In genomic region chr1:908734-909133, GRCh38 we compare ENCODE assay signal across 11 cellular contexts. TPM values are rescaled to one million over a fixed set of nuclear protein-coding genes. Genes with fewer than 3 reads are reported as not detected.
DNase-seq lines count a peak whose midpoint lies in the region; ATAC-seq and TF ChIP-seq lines count a peak whose summit lies in the region.
"Not testable (repeated sequence)": the region's sequence is repeated elsewhere in the genome, so short reads cannot be mapped to it uniquely, and the experiment has no call there.
"Had no signal": no experiment of that assay in that cellular context is flagged by ENCODE, and none has a peak within 500 bp of the region (broad histone marks: within the 10 kb centered on the region; RNA-seq: fewer than 3 reads in every experiment).

No MANE protein-coding gene starts in this region.

- not testable (repeated sequence) for H3K4me3 Mint-ChIP-seq in glutamatergic neuron (ENCODE audit: unreplicated experiment); progenitor cell of endocrine pancreas (ENCODE audit: low read depth)

- 92% methylated on average over 9 of the region's 23 CpGs for WGBS in SK-N-SH (ENCODE audit: low lambda C conversion rate)

- not testable (repeated sequence) for H3K27ac Mint-ChIP-seq in glutamatergic neuron (ENCODE audit: unreplicated experiment); progenitor cell of endocrine pancreas

- TF ChIP-seq EP300 in SK-N-SH (IDR thresholded peaks at IDR 0.05; ENCODE audit: borderline replicate concordance in 1 of 2, low read depth in 1 of 2, low read length in 1 of 2), result not testable (repeated sequence)

- TF ChIP-seq CTCF in GM10266 (IDR thresholded peaks at IDR 0.05; ENCODE audit: control insufficient read depth, insufficient read depth, low read depth, missing control alignments); SK-N-SH (IDR thresholded peaks at IDR 0.05); glutamatergic neuron (IDR thresholded peaks at IDR 0.05; ENCODE audit: partially characterized antibody, unreplicated experiment); progenitor cell of endocrine pancreas (IDR thresholded peaks at IDR 0.05; ENCODE audit: unreplicated experiment): not testable (repeated sequence)

- not testable (repeated sequence) for H3K4me3 ChIP-seq in SK-N-SH (ENCODE audit: low read depth in 2 of 2, low read length in 1 of 2)

- not testable (repeated sequence) for H3K27me3 ChIP-seq in SK-N-SH (ENCODE audit: insufficient read depth)

- H3K36me3 Mint-ChIP-seq in glutamatergic neuron (ENCODE audit: unreplicated experiment); progenitor cell of endocrine pancreas (ENCODE audit: insufficient read depth): not testable (repeated sequence)

- not testable (repeated sequence) for H3K9me2 ChIP-seq in SK-N-SH

- not testable (repeated sequence) for TF ChIP-seq RAD21 in SK-N-SH (IDR thresholded peaks at IDR 0.05; ENCODE audit: low read length)

- H3K36me3 ChIP-seq in SK-N-SH (replicated peaks in 1 of 2; ENCODE audit: control insufficient read depth in 1 of 2, insufficient read depth in 2 of 2, low read length in 1 of 2), result not testable (repeated sequence)

- peaks cover 21% of the 10 kb centered on the region for H3K4me1 Mint-ChIP-seq in glutamatergic neuron (ENCODE audit: low read depth, unreplicated experiment)
- H3K4me1 Mint-ChIP-seq in progenitor cell of endocrine pancreas (ENCODE audit: low read depth), result peaks cover 21% of the 10 kb centered on the region

- ATAC-seq in left ventricle myocardium superior, result not testable (repeated sequence)

- CTCF ChIA-PET in SK-N-SH (lab: Yijun Ruan, JAX), result not testable (repeated sequence)

- H4K20me1 ChIP-seq in SK-N-SH (ENCODE audit: insufficient read depth), result not testable (repeated sequence)

- DNase-seq in AG08396 (ENCODE audit: low spot score) (peak; percentile 1), GM10266 (ENCODE audit: extremely low spot score) (peak; percentile 14), GM19238 (ENCODE audit: insufficient read length, low spot score) (peak; percentile 1), SK-N-SH (peak; percentile 10), glutamatergic neuron (peak; percentile 11), left ventricle myocardium superior (peak; percentile 24), progenitor cell of endocrine pancreas (ENCODE audit: low spot score, unreplicated experiment) (peak; percentile 3)
- peak; percentile 1 for DNase-seq in effector CD4-positive, alpha-beta T cell

- H3K9me3 Mint-ChIP-seq in glutamatergic neuron (ENCODE audit: unreplicated experiment); progenitor cell of endocrine pancreas (ENCODE audit: low read depth): not testable (repeated sequence)

- H3K4me1 ChIP-seq in SK-N-SH (ENCODE audit: control insufficient read depth in 1 of 2, insufficient read depth in 2 of 2, low read depth in 1 of 2, low read length in 1 of 2), result peaks cover 0 to 20% of the 10 kb centered on the region in 2 experiments; a peak in 2 of 4 replicates

- H3K27me3 Mint-ChIP-seq in glutamatergic neuron (ENCODE audit: unreplicated experiment) (peaks cover 23% of the 10 kb centered on the region), progenitor cell of endocrine pancreas (peaks cover 28% of the 10 kb centered on the region)

- intact Hi-C loops in left ventricle myocardium superior (cut with micrococcal nuclease), result not testable (repeated sequence)

- not testable (repeated sequence) for H3K9ac ChIP-seq in SK-N-SH

- not testable (repeated sequence) for H3K9me3 ChIP-seq in SK-N-SH

- POLR2A ChIA-PET in SK-N-SH (lab: Yijun Ruan, JAX), result not testable (repeated sequence)

- H2AFZ ChIP-seq in SK-N-SH (ENCODE audit: low read depth), result not testable (repeated sequence)

- not testable (repeated sequence) for H3K4me2 ChIP-seq in SK-N-SH

- H3F3A ChIP-seq in SK-N-SH (replicated peaks; ENCODE audit: insufficient read depth), result not testable (repeated sequence)

- not testable (repeated sequence) for H3K27ac ChIP-seq in SK-N-SH (ENCODE audit: low read depth in 2 of 2, low read length in 1 of 2)

- not testable (repeated sequence) for H3K79me2 ChIP-seq in SK-N-SH (ENCODE audit: insufficient read depth)

RNA-seq across cellular contexts. Expression of gene SAMD11, which starts 15.0 kb away (rescaled TPM):
- 2.1 and 3.7 TPM in 2 replicates for polyA plus RNA-seq in SK-N-SH (2012; rRNA removed)
- 1.8 and 2.7 TPM in 2 replicates for polyA plus RNA-seq in SK-N-SH (2012; cell fraction: cytosol; rRNA removed)
- 16.3 and 25.0 TPM in 2 replicates for polyA plus RNA-seq in SK-N-SH (2012; cell fraction: nucleus; rRNA removed)
- total RNA-seq in glutamatergic neuron (ENCODE audit: unreplicated experiment), result 46.2 TPM
- total RNA-seq in left ventricle myocardium superior, result 2.1 TPM
- total RNA-seq in progenitor cell of endocrine pancreas, result 42.9 and 53.9 TPM in 2 replicates
- total RNA-seq: CD4-positive, alpha-beta T cell; CD8-positive, alpha-beta T cell; GM12878 had no signal

RNA-seq across cellular contexts. Expression of gene NOC2L, which starts 50.3 kb away (rescaled TPM):
- 114 and 124 TPM in 2 replicates for polyA plus RNA-seq in SK-N-SH (2012; rRNA removed)
- polyA plus RNA-seq in SK-N-SH (2012; cell fraction: cytosol; rRNA removed), result 77.5 and 83.1 TPM in 2 replicates
- 214 and 215 TPM in 2 replicates for polyA plus RNA-seq in SK-N-SH (2012; cell fraction: nucleus; rRNA removed)
- 90.3 TPM for total RNA-seq in glutamatergic neuron (ENCODE audit: unreplicated experiment)
- 46.8 TPM for total RNA-seq in left ventricle myocardium superior
- 71.9 and 78.2 TPM in 2 replicates for total RNA-seq in progenitor cell of endocrine pancreas

RNA-seq across cellular contexts. Expression of gene KLHL17, which starts 51.6 kb away (rescaled TPM):
- 27.3 and 28.1 TPM in 2 replicates for polyA plus RNA-seq in SK-N-SH (2012; rRNA removed)
- 3.6 and 5.7 TPM in 2 replicates for polyA plus RNA-seq in SK-N-SH (2012; cell fraction: cytosol; rRNA removed)
- polyA plus RNA-seq in SK-N-SH (2012; cell fraction: nucleus; rRNA removed), result 220 and 295 TPM in 2 replicates
- total RNA-seq in glutamatergic neuron (ENCODE audit: unreplicated experiment) (103 TPM), left ventricle myocardium superior (6.6 TPM), progenitor cell of endocrine pancreas (45.3 and 47.5 TPM in 2 replicates)

RNA-seq across cellular contexts. Expression of gene PLEKHN1, which starts 57.5 kb away (rescaled TPM):
- not detected in 2 replicates for polyA plus RNA-seq in SK-N-SH (2012; rRNA removed)
- not detected in 2 replicates for polyA plus RNA-seq in SK-N-SH (2012; cell fraction: cytosol; rRNA removed)
- 0.13 and 0.25 TPM in 2 replicates for polyA plus RNA-seq in SK-N-SH (2012; cell fraction: nucleus; rRNA removed)
- total RNA-seq in glutamatergic neuron (ENCODE audit: unreplicated experiment) (0.29 TPM), left ventricle myocardium superior (not detected), progenitor cell of endocrine pancreas (1.1 and 1.9 TPM in 2 replicates)

Comparison
In these comparisons a context has a peak if more than half of its experiments do, and no peak if none do; other contexts are left out.
1. RNA of gene SAMD11, which starts 15.0 kb away (total RNA-seq): 46.2 TPM in glutamatergic neuron (single experiment) and 42.9 to 53.9 TPM in progenitor cell of endocrine pancreas; 2.1 TPM in left ventricle myocardium superior (single experiment); every median in the first group is over 10 times any median in the second.
2. Peak in every context shown above with its lines, with median percentiles within 50 percentile points of each other: DNase-seq.